ENCODE assay signal across 1 cellular context in the genomic region with DNA sequence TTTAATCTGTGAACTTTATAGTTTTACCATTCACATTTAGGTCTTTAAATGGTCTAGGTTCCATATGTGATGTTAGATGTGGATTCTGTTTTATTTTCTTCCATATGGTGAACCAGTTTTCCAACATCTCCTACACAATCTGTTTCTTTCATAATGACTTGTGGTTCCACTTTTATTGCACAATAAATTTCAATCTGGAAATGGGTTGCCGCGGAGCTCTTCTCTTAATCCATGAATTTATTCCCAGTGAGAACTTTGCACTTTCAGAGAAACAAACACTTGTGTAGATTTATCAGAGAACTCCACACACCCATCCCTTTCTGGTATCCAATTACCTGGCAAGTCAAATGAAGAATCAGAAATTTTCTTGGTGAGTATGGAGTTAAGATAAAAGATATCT.
TF ChIP-seq lines count a peak whose summit lies in the region.

No MANE protein-coding gene starts in this region.

TF ChIP-seq in GM23338, 12 proteins besides CTCF, POLR2A, EP300 and RAD21 (continued from another document):
- TF ChIP-seq, protein P1, sequence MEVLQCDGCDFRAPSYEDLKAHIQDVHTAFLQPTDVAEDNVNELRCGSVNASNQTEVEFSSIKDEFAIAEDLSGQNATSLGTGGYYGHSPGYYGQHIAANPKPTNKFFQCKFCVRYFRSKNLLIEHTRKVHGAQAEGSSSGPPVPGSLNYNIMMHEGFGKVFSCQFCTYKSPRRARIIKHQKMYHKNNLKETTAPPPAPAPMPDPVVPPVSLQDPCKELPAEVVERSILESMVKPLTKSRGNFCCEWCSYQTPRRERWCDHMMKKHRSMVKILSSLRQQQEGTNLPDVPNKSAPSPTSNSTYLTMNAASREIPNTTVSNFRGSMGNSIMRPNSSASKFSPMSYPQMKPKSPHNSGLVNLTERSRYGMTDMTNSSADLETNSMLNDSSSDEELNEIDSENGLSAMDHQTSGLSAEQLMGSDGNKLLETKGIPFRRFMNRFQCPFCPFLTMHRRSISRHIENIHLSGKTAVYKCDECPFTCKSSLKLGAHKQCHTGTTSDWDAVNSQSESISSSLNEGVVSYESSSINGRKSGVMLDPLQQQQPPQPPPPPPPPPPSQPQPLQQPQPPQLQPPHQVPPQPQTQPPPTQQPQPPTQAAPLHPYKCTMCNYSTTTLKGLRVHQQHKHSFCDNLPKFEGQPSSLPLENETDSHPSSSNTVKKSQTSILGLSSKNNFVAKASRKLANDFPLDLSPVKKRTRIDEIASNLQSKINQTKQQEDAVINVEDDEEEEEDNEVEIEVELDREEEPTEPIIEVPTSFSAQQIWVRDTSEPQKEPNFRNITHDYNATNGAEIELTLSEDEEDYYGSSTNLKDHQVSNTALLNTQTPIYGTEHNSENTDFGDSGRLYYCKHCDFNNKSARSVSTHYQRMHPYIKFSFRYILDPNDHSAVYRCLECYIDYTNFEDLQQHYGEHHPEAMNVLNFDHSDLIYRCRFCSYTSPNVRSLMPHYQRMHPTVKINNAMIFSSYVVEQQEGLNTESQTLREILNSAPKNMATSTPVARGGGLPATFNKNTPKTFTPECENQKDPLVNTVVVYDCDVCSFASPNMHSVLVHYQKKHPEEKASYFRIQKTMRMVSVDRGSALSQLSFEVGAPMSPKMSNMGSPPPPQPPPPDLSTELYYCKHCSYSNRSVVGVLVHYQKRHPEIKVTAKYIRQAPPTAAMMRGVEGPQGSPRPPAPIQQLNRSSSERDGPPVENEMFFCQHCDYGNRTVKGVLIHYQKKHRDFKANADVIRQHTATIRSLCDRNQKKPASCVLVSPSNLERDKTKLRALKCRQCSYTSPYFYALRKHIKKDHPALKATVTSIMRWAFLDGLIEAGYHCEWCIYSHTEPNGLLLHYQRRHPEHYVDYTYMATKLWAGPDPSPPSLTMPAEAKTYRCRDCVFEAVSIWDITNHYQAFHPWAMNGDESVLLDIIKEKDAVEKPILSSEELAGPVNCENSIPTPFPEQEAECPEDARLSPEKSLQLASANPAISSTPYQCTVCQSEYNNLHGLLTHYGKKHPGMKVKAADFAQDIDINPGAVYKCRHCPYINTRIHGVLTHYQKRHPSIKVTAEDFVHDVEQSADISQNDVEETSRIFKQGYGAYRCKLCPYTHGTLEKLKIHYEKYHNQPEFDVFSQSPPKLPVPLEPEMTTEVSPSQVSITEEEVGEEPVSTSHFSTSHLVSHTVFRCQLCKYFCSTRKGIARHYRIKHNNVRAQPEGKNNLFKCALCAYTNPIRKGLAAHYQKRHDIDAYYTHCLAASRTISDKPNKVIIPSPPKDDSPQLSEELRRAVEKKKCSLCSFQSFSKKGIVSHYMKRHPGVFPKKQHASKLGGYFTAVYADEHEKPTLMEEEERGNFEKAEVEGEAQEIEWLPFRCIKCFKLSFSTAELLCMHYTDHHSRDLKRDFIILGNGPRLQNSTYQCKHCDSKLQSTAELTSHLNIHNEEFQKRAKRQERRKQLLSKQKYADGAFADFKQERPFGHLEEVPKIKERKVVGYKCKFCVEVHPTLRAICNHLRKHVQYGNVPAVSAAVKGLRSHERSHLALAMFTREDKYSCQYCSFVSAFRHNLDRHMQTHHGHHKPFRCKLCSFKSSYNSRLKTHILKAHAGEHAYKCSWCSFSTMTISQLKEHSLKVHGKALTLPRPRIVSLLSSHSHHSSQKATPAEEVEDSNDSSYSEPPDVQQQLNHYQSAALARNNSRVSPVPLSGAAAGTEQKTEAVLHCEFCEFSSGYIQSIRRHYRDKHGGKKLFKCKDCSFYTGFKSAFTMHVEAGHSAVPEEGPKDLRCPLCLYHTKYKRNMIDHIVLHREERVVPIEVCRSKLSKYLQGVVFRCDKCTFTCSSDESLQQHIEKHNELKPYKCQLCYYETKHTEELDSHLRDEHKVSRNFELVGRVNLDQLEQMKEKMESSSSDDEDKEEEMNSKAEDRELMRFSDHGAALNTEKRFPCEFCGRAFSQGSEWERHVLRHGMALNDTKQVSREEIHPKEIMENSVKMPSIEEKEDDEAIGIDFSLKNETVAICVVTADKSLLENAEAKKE (CRISPR knock-in tag; IDR thresholded peaks at IDR 0.05), result no peak
